ENCODE assay signal across 1 cellular context in genomic region chr11:71395774-71396173, GRCh38.
TF ChIP-seq lines count a peak whose summit lies in the region.

No MANE protein-coding gene starts in this region.

TF ChIP-seq in HepG2, 621 proteins besides CTCF, POLR2A, EP300 and RAD21:
- TF ChIP-seq ZMYM3 (CRISPR knock-in tag; IDR thresholded peaks at IDR 0.05), result peak; percentile 67
- no peak for TF ChIP-seq ZNF83 (CRISPR knock-in tag; IDR thresholded peaks at IDR 0.05; ENCODE audit: borderline replicate concordance)
- no peak for TF ChIP-seq ZNF550 (CRISPR knock-in tag; IDR thresholded peaks at IDR 0.05; ENCODE audit: borderline replicate concordance)
- no peak for TF ChIP-seq KDM4B (CRISPR knock-in tag; IDR thresholded peaks at IDR 0.05)
- TF ChIP-seq ZNF781 (CRISPR knock-in tag; IDR thresholded peaks at IDR 0.05; ENCODE audit: borderline replicate concordance, not compliant biosample characterization), result no peak
- TF ChIP-seq ZNF629 (CRISPR knock-in tag; conservative IDR thresholded peaks at IDR 0.05), result peak; percentile 89
- TF ChIP-seq NR1H2 (CRISPR knock-in tag; IDR thresholded peaks at IDR 0.05; ENCODE audit: borderline replicate concordance, low read depth), result no peak
- TF ChIP-seq FOXC1 (CRISPR knock-in tag; IDR thresholded peaks at IDR 0.05; ENCODE audit: borderline replicate concordance), result no peak
- no peak for TF ChIP-seq NCOA1 (CRISPR knock-in tag; IDR thresholded peaks at IDR 0.05)
- no peak for TF ChIP-seq SMYD3 (CRISPR knock-in tag; IDR thresholded peaks at IDR 0.05)
